Comparison of ENCODE assay signal across 8 cellular contexts in the genomic region with DNA sequence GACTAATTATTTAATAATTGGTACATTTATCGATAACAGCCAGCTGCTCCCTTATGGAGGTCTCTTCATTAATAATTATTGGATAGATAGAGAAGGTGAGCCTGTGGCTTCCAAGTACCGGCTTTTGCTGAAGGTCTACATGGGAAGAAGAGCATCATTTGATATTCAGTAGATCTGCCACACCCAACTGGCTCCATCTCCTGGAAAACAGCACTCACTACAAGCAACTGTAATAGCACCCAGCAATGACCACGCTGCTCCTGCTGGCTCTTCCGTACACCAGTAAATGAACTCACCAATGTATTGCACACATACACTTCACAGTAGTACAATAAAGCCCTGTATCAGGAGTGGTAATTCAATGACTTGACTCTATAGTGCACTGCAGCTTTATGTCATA. TPM values are rescaled to one million over a fixed set of nuclear protein-coding genes. Genes with fewer than 3 reads are reported as not detected.
DNase-seq lines count a peak whose midpoint lies in the region; ATAC-seq and TF ChIP-seq lines count a peak whose summit lies in the region.

No MANE protein-coding gene starts in this region.

- peak; percentile 71 for DNase-seq in DMS53 (lab: John Stamatoyannopoulos, UW)
- DNase-seq in HL-60 (ENCODE audit: low read depth in 1 of 2, low spot score in 1 of 2), result peak in 1 of 2 experiments; percentile 37
- peak; percentile 71 for DNase-seq in iPS-NIHi7 (ENCODE audit: extremely low spot score)
- no peak for DNase-seq in cerebellum (ENCODE audit: low spot score)
- DNase-seq in mucosa of gallbladder (ENCODE audit: low spot score), result no peak
- no peak for DNase-seq in GM19240 (ENCODE audit: insufficient read length, low spot score)

- H3K27ac ChIP-seq in HL-60 (replicated peaks), result no peak overlapping the region

- H3K4me3 ChIP-seq in HL-60 (replicated peaks; ENCODE audit: insufficient read depth, low read length), result no peak overlapping the region

- peak; percentile 61 for TF ChIP-seq CTCF in HL-60 (IDR thresholded peaks at IDR 0.05; ENCODE audit: insufficient read depth, low read length)

- H3K27me3 ChIP-seq in HL-60 (ENCODE audit: insufficient read depth, poor library complexity, severe bottlenecking), result no peaks in the 10 kb centered on the region

- ATAC-seq in SK-N-SH treated with all-trans-retinoic acid at 6 μM for 48 hours (peak; percentile 84), GM19397 (IDR thresholded peaks at IDR 0.05; ENCODE audit: unreplicated experiment) (no peak)

TF ChIP-seq in SK-N-SH treated with all-trans-retinoic acid at 6 μM for 48 hours, 23 proteins besides CTCF, POLR2A, EP300 and RAD21:
- TF ChIP-seq TOX (CRISPR knock-in tag; IDR thresholded peaks at IDR 0.05; ENCODE audit: borderline replicate concordance) (no peak), BACH2 (CRISPR knock-in tag; IDR thresholded peaks at IDR 0.05; ENCODE audit: borderline replicate concordance) (no peak), RARB (CRISPR knock-in tag; IDR thresholded peaks at IDR 0.05) (no peak), OSR1 (CRISPR knock-in tag; IDR thresholded peaks at IDR 0.05) (no peak), ARNTL (CRISPR knock-in tag; IDR thresholded peaks at IDR 0.05; ENCODE audit: borderline replicate concordance, low read depth) (no peak)
- TF ChIP-seq, protein P1, sequence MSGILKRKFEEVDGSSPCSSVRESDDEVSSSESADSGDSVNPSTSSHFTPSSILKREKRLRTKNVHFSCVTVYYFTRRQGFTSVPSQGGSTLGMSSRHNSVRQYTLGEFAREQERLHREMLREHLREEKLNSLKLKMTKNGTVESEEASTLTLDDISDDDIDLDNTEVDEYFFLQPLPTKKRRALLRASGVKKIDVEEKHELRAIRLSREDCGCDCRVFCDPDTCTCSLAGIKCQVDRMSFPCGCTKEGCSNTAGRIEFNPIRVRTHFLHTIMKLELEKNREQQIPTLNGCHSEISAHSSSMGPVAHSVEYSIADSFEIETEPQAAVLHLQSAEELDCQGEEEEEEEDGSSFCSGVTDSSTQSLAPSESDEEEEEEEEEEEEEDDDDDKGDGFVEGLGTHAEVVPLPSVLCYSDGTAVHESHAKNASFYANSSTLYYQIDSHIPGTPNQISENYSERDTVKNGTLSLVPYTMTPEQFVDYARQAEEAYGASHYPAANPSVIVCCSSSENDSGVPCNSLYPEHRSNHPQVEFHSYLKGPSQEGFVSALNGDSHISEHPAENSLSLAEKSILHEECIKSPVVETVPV (CRISPR knock-in tag; IDR thresholded peaks at IDR 0.05), result no peak
TF ChIP-seq in SK-N-SH treated with all-trans-retinoic acid at 6 μM for 48 hours: peak in this region for 0.

RNA-seq across cellular contexts. Expression of gene MARVELD3, which starts 19.5 kb away (rescaled TPM):
- total RNA-seq in cerebellum (1.2 TPM), mucosa of gallbladder (28.8 TPM)

Comparison
In these comparisons a context has a peak if more than half of its experiments do, and no peak if none do; other contexts are left out.
1. DNase-seq: peak in DMS53 (single experiment) and iPS-NIHi7 (single experiment); none in cerebellum (single experiment), mucosa of gallbladder (single experiment) and GM19240 (single experiment).
2. RNA of gene MARVELD3, which starts 19.5 kb away (total RNA-seq): 28.8 TPM in mucosa of gallbladder (single experiment); 1.2 TPM in cerebellum (single experiment); every median in the first group is over 10 times any median in the second.